In genomic region chr20:44909872-44910689, GRCh38 we compare ENCODE assay signal across 8 cellular contexts. TPM values are rescaled to one million over a fixed set of nuclear protein-coding genes. Genes with fewer than 3 reads are reported as not detected.
DNase-seq lines count a peak whose midpoint lies in the region; ATAC-seq and TF ChIP-seq lines count a peak whose summit lies in the region.

Gene PABPC1L (plus strand): TSS chr20:44910060. CDS start chr20:44910144, 84 bp downstream.

- no peaks in the 10 kb centered on the region for H3K9me3 ChIP-seq in liver (ENCODE audit: control insufficient read depth in 4 of 4, low read length in 3 of 4)

- intact Hi-C loops in activated CD4-positive, alpha-beta T cell treated with anti-CD3 and anti-CD28 coated beads, Interleukin-2, amount 10 ng/mL, durations not matched to agents 24 days and 14 days (cut with micrococcal nuclease), result loop anchor here (1.0 to 2.0 kb wide), 2 partner anchors 24 to 57 kb away; partner anchors contain the start of gene STK4

- WGBS in liver, result 1% methylated on average over 61 of the region's 61 CpGs

- no peak for TF ChIP-seq CTCF in liver (IDR thresholded peaks at IDR 0.05; ENCODE audit: low read depth, low read length, missing input control)

- peak within 1 kb of the TSS; percentile 61 to 84 (median 79) for H3K4me3 ChIP-seq in liver (ENCODE audit: low read depth in 1 of 3, low read length in 3 of 3)

- H3K9ac ChIP-seq in liver (ENCODE audit: low read depth in 1 of 2, low read length in 2 of 2), result no peak within 1 kb of the TSS

- H3K36me3 Mint-ChIP-seq in activated CD4-positive, alpha-beta T cell treated with anti-CD3 and anti-CD28 coated beads, Interleukin-2, amount 10 ng/mL, durations not matched to agents 24 days and 14 days (ENCODE audit: low read depth), result peaks cover 54% of the 10 kb centered on the region

- peaks cover 0 to 30% (median 27%) of the 10 kb centered on the region in 4 donors for H3K36me3 ChIP-seq in liver (ENCODE audit: control insufficient read depth in 4 of 4, insufficient read depth in 3 of 4, low read depth in 1 of 4, low read length in 3 of 4)

- no peak for TF ChIP-seq RAD21 in liver (IDR thresholded peaks at IDR 0.05)

- no peaks in the 10 kb centered on the region for H3K27me3 Mint-ChIP-seq in activated CD4-positive, alpha-beta T cell treated with anti-CD3 and anti-CD28 coated beads, Interleukin-2, amount 10 ng/mL, durations not matched to agents 24 days and 14 days

- H3K27ac Mint-ChIP-seq in activated CD4-positive, alpha-beta T cell treated with anti-CD3 and anti-CD28 coated beads, Interleukin-2, amount 10 ng/mL, durations not matched to agents 24 days and 14 days, result peak within 1 kb of the TSS; percentile 82

- H3K4me1 Mint-ChIP-seq in activated CD4-positive, alpha-beta T cell treated with anti-CD3 and anti-CD28 coated beads, Interleukin-2, amount 10 ng/mL, durations not matched to agents 24 days and 14 days, result peaks cover 35% of the 10 kb centered on the region

- H3K27ac ChIP-seq in liver (ENCODE audit: low read depth in 1 of 2, low read length in 2 of 2), result no peak within 1 kb of the TSS

- peak; percentile 80 for ATAC-seq in HG03066 (IDR thresholded peaks at IDR 0.05; ENCODE audit: low read depth, unreplicated experiment)

- DNase-seq in SIG-M5 treated with dmso at 0.1 percent for 504 hours (lab: John Stamatoyannopoulos, UW; ENCODE audit: unreplicated experiment) (peak; percentile 58), SIG-M5 (lab: John Stamatoyannopoulos, UW) (no peak), NCI-H345 treated with DMSO at 0.1 percent for 48 hours (lab: John Stamatoyannopoulos, UW; ENCODE audit: unreplicated experiment) (peak; percentile 77), dedifferentiated amniotic fluid mesenchymal stem cell (ENCODE audit: extremely low spot score) (peak; percentile 34)
- DNase-seq in activated CD4-positive, alpha-beta T cell treated with anti-CD3 and anti-CD28 coated beads, Interleukin-2, amount 10 ng/mL, durations not matched to agents 24 days and 14 days, result peak; percentile 94
- DNase-seq in stimulated activated CD4-positive, alpha-beta T cell treated with anti-CD3 and anti-CD28 coated beads, Interleukin-4, amount 100 ng/mL, for 4 hours, result peak; percentile 80 to 83

- H3K9me3 Mint-ChIP-seq in activated CD4-positive, alpha-beta T cell treated with anti-CD3 and anti-CD28 coated beads, Interleukin-2, amount 10 ng/mL, durations not matched to agents 24 days and 14 days, result no peaks in the 10 kb centered on the region

- no peaks in the 10 kb centered on the region for H3K27me3 ChIP-seq in liver (ENCODE audit: control insufficient read depth in 4 of 4, insufficient read depth in 4 of 4, low read length in 3 of 4)

- H3K4me1 ChIP-seq in liver (ENCODE audit: control insufficient read depth in 4 of 4, insufficient read depth in 4 of 4, low read length in 3 of 4), result peaks cover 3 to 24% (median 14%) of the 10 kb centered on the region in 4 donors

- peak within 1 kb of the TSS; percentile 91 for H3K4me3 Mint-ChIP-seq in activated CD4-positive, alpha-beta T cell treated with anti-CD3 and anti-CD28 coated beads, Interleukin-2, amount 10 ng/mL, durations not matched to agents 24 days and 14 days

TF ChIP-seq in liver, 16 proteins besides CTCF, POLR2A, EP300 and RAD21:
- TF ChIP-seq FOXA1 (IDR thresholded peaks at IDR 0.05) (no peak), HNF4A (conservative IDR thresholded peaks at IDR 0.05) (no peak), FOXA2 (IDR thresholded peaks at IDR 0.05) (no peak), ZBTB33 (IDR thresholded peaks at IDR 0.05) (no peak), EGR1 (IDR thresholded peaks at IDR 0.05; ENCODE audit: low read depth in 2 of 2) (peak; percentile 95 to 98), YY1 (IDR thresholded peaks at IDR 0.05) (no peak), NR2F2 (IDR thresholded peaks at IDR 0.05) (peak; percentile 60), ATF3 (IDR thresholded peaks at IDR 0.05) (no peak), MAX (IDR thresholded peaks at IDR 0.05) (no peak), SP1 (IDR thresholded peaks at IDR 0.05) (no peak), HNF4G (IDR thresholded peaks at IDR 0.05) (no peak), REST (IDR thresholded peaks at IDR 0.05) (no peak)

RNA-seq across cellular contexts. Expression of gene PABPC1L, which starts in this region (rescaled TPM):
- 96.9 and 103 TPM in 2 replicates for total RNA-seq in activated CD4-positive, alpha-beta T cell treated with anti-CD3 and anti-CD28 coated beads, Interleukin-2, amount 10 ng/mL, durations not matched to agents 24 days and 14 days
- total RNA-seq in liver, result 10 to 100 TPM in 1 of 2 donors, 1 to 10 TPM in 1; 4.7 to 21.0 TPM
- 10 to 100 TPM; 10.6 to 11.3 TPM for polyA plus RNA-seq in liver
